ENCODE assay signal across 14 cellular contexts in the genomic region with DNA sequence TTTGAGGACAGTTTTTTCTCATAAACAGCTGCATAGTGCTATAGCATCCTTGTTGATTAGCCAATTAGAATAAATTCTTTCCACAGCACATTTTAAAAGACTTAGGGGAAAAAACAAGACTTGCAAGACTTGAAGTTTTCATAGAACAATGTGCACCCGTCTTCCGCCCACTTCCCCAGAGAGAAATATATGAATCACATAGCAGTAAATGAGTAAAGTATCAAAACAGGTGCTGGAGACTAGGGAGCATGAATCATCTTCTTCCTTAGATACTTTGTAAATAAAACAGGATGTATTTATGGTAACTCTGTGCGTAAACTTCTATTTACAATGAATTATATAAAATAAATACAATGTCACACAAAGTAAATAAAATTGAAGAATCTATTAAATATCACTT.
A peak's percentile ranks its signal among the peaks of the same experiment; 100 is the strongest.
DNase-seq lines count a peak whose midpoint lies in the region; ATAC-seq, FAIRE-seq and TF ChIP-seq lines count a peak whose summit lies in the region.
"Had no signal": no experiment of that assay in that cellular context is flagged by ENCODE, and none has a peak within 500 bp of the region (broad histone marks: within the 10 kb centered on the region; RNA-seq: fewer than 3 reads in every experiment).

No MANE protein-coding gene starts in this region.

- CTCF ChIA-PET in MCF 10A (lab: Yijun Ruan, JAX), result interaction anchor here (1.5 kb wide), 1 partner anchor 30 kb away, joined by 4 read pairs; no protein-coding TSS in a partner anchor

- no peak overlapping the region for H3K27ac ChIP-seq in breast epithelium
- H3K27ac ChIP-seq in astrocyte (ENCODE audit: low read depth, low read length), result peak overlapping the region; percentile 99
- H3K27ac ChIP-seq in uterus, result peak overlapping the region; percentile 47 to 97
- H3K27ac ChIP-seq in neural progenitor cell, result no peak overlapping the region
- H3K27ac ChIP-seq: cardiac muscle cell, Peyer's patch had no signal

- H3K4me2 ChIP-seq in astrocyte (ENCODE audit: low read length) (peak overlapping the region; percentile 57), neural progenitor cell (no peak overlapping the region)

- H3K36me3 Mint-ChIP-seq in MCF 10A (ENCODE audit: insufficient read depth, unreplicated experiment) (no peaks in the 10 kb centered on the region), astrocyte (ENCODE audit: low read depth, unreplicated experiment) (peaks cover 42% of the 10 kb centered on the region), neural progenitor cell (peaks cover 31% of the 10 kb centered on the region)

- no peaks in the 10 kb centered on the region for H3K27me3 ChIP-seq in breast epithelium
- no peaks in the 10 kb centered on the region for H3K27me3 ChIP-seq in astrocyte (ENCODE audit: insufficient read depth, low read length)
- H3K27me3 ChIP-seq in uterus, result no peaks in the 10 kb centered on the region
- no peaks in the 10 kb centered on the region for H3K27me3 ChIP-seq in neural progenitor cell
- H3K27me3 ChIP-seq: cardiac muscle cell, Peyer's patch had no signal

- H3K4me1 Mint-ChIP-seq in MCF 10A (ENCODE audit: insufficient read depth, unreplicated experiment) (peaks cover 16% of the 10 kb centered on the region), astrocyte (ENCODE audit: low read depth, unreplicated experiment) (peaks cover 55% of the 10 kb centered on the region), neural progenitor cell (peaks cover 39% of the 10 kb centered on the region)

- H3K9me3 Mint-ChIP-seq in MCF 10A (ENCODE audit: unreplicated experiment) (no peaks in the 10 kb centered on the region), astrocyte (ENCODE audit: unreplicated experiment) (peaks cover 8% of the 10 kb centered on the region), neural progenitor cell (peaks cover 17% of the 10 kb centered on the region)

- TF ChIP-seq CTCF in MCF 10A (IDR thresholded peaks at IDR 0.05; ENCODE audit: unreplicated experiment) (no peak), breast epithelium (IDR thresholded peaks at IDR 0.05) (no peak), astrocyte (IDR thresholded peaks at IDR 0.05; ENCODE audit: insufficient read depth, low read depth, low read length) (no peak), uterus (IDR thresholded peaks at IDR 0.05) (no peak), neural progenitor cell (IDR thresholded peaks at IDR 0.05) (no peak)

- H3K9me3 ChIP-seq in breast epithelium (no peaks in the 10 kb centered on the region), astrocyte (ENCODE audit: insufficient read depth, low read depth, low read length) (no peaks in the 10 kb centered on the region), uterus (no peaks in the 10 kb centered on the region), neural progenitor cell (ENCODE audit: low read depth) (no peaks in the 10 kb centered on the region)
- H3K9me3 ChIP-seq: Peyer's patch had no signal

- H2AFZ ChIP-seq in astrocyte (ENCODE audit: low read depth, low read length) (no peak overlapping the region), neural progenitor cell (replicated peaks) (no peak overlapping the region)

- H3K36me3 ChIP-seq in breast epithelium, result no peaks in the 10 kb centered on the region
- H3K36me3 ChIP-seq in astrocyte (ENCODE audit: insufficient read depth, low read length), result no peaks in the 10 kb centered on the region
- H3K36me3 ChIP-seq in uterus, result no peaks in the 10 kb centered on the region
- H3K36me3 ChIP-seq in neural progenitor cell, result no peaks in the 10 kb centered on the region
- H3K36me3 ChIP-seq: cardiac muscle cell, Peyer's patch had no signal

- H3K4me3 ChIP-seq in breast epithelium (no peak overlapping the region), astrocyte (ENCODE audit: insufficient read depth, low read depth, low read length) (no peak overlapping the region), uterus (no peak overlapping the region), neural progenitor cell (no peak overlapping the region)
- H3K4me3 ChIP-seq: cardiac muscle cell, Peyer's patch had no signal

- H3K9ac ChIP-seq in astrocyte (ENCODE audit: low read length) (peak overlapping the region; percentile 50), neural progenitor cell (no peak overlapping the region)

- TF ChIP-seq POLR2A in breast epithelium (IDR thresholded peaks at IDR 0.05) (no peak), uterus (IDR thresholded peaks at IDR 0.05) (no peak)

- H4K20me1 ChIP-seq in astrocyte (ENCODE audit: insufficient read depth, low read length) (no peaks in the 10 kb centered on the region), neural progenitor cell (ENCODE audit: low read depth) (no peaks in the 10 kb centered on the region)

- H3F3A ChIP-seq in neural progenitor cell (ENCODE audit: low read depth), result peaks cover 8% of the 10 kb centered on the region

- FAIRE-seq in astrocyte (lab: Jason Lieb, UNC), result no peak
- FAIRE-seq: G401.6 had no signal

- BruUV-seq in MCF 10A (replicated peaks; lab: Mats Ljungman, UMichigan), result no TSS peak

- POLR2A ChIA-PET in MCF 10A (lab: Yijun Ruan, JAX), result interaction anchor here (0.6 kb wide), 1 partner anchor 1161 kb away, joined by 3 read pairs; no protein-coding TSS in a partner anchor

- H3K4me1 ChIP-seq in breast epithelium (peaks cover 0 to 5% of the 10 kb centered on the region in 2 donors), astrocyte (ENCODE audit: insufficient read depth, low read length) (peaks cover 39% of the 10 kb centered on the region), uterus (peaks cover 0 to 9% of the 10 kb centered on the region in 2 donors), neural progenitor cell (peaks cover 3% of the 10 kb centered on the region)
- H3K4me1 ChIP-seq: Peyer's patch had no signal

- H3K27ac Mint-ChIP-seq in MCF 10A (ENCODE audit: low read depth, unreplicated experiment) (peak overlapping the region; percentile 8), astrocyte (ENCODE audit: unreplicated experiment) (peak overlapping the region; percentile 97), neural progenitor cell (no peak overlapping the region)

- H3K27me3 Mint-ChIP-seq in MCF 10A (ENCODE audit: insufficient read depth, unreplicated experiment), result no peaks in the 10 kb centered on the region
- H3K27me3 Mint-ChIP-seq in astrocyte (ENCODE audit: low read depth, unreplicated experiment), result no peaks in the 10 kb centered on the region
- H3K27me3 Mint-ChIP-seq in neural progenitor cell (ENCODE audit: insufficient read depth, low read depth), result no peaks in the 10 kb centered on the region

- no peak for ATAC-seq in GM18517 (IDR thresholded peaks at IDR 0.05; ENCODE audit: unreplicated experiment)

- intact Hi-C loops in MCF 10A (cut with micrococcal nuclease) (loop anchor here (1.0 kb wide), 1 partner anchor 30 kb away; no protein-coding TSS in a partner anchor), breast epithelium (cut with DNase I; ENCODE audit: low total_unique reads) (no loop called here), uterus (cut with DNase I; ENCODE audit: low total_unique reads) (no loop called here)

- DNase-seq in MCF 10A (ENCODE audit: unreplicated experiment) (peak; percentile 71), breast epithelium (ENCODE audit: low spot score in 2 of 2) (no peak), astrocyte (ENCODE audit: low read depth) (peak; percentile 87), glomerular endothelial cell (ENCODE audit: extremely low read depth, low read depth, low spot score) (peak; percentile 91), uterus (no peak), neural progenitor cell (ENCODE audit: low spot score) (no peak), NCI-H748 treated with DMSO at 0.1 percent for 48 hours (lab: John Stamatoyannopoulos, UW) (no peak)
- DNase-seq: activated T-cell treated with anti-CD3 and anti-CD28 coated beads, Interleukin-2, amount 50 U/mL, for 1 hour; NCI-H2227 treated with DMSO at 0.1 percent for 48 hours; Peyer's patch had no signal

- H3K4me3 Mint-ChIP-seq in MCF 10A (ENCODE audit: unreplicated experiment) (no peak overlapping the region), astrocyte (ENCODE audit: unreplicated experiment) (no peak overlapping the region), neural progenitor cell (no peak overlapping the region)
- H3K4me3 Mint-ChIP-seq: nephron had no signal

- H3K79me2 ChIP-seq in astrocyte (ENCODE audit: insufficient read depth, low read length) (peaks cover 70% of the 10 kb centered on the region), neural progenitor cell (ENCODE audit: low read depth) (no peaks in the 10 kb centered on the region)

Comparison
In these comparisons a context has a peak if more than half of its experiments do, and no peak if none do; other contexts are left out.
1. DNase-seq: peak in MCF 10A (single experiment), astrocyte (single experiment) and glomerular endothelial cell (single experiment); none in breast epithelium (0 of 2), uterus (0 of 2), neural progenitor cell (single experiment) and NCI-H748 treated with DMSO at 0.1 percent for 48 hours (single experiment).
2. H3K27ac ChIP-seq: peak in astrocyte (single experiment) and uterus (2 of 2); none in breast epithelium (0 of 2) and neural progenitor cell (single experiment).